In the genomic region with DNA sequence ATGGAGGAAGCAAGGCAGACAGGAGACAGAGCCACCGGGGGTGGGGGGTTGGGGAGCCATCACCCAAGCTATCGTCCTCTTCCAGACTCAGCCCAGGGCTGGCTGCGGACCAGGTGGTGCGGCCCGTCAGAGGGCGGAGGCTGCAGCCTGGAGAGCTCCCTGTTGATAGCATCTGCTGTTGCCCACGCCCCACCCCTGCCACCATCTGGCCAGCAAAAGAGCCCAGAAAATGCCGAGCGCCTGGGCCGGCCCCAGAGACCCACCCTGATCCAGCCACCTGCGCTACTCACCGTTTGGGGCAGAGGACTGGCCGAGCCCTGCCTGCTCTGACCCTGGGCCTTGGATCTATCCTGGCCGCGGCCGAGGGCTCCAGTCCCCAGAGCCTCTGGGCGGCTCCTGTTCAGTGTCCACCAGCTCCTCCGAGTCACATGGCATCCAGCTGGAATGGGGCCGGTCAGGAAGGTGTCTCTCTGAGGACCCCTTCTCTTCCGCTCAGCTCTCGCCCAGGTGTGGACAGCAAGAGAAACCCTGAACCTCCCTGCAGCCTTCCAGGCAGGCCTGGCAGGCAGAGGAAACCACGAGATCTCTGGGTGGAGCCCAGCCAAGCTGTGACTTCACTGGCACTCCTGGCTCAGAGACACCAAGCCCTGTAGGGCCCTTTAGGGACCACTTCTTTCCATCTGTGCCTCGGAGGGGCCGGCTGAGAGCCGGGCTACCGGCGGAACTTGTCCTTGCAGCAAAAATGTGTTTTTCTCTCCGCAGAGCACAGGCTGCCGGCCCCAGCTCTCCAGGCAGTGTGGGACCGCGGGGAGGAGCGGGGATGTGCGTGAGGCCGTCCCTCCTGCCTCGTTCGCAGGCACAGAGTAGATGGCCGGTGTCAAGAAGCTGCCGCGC, we compare ENCODE assay signal across 12 cellular contexts. TPM values are rescaled to one million over a fixed set of nuclear protein-coding genes. Genes with fewer than 3 reads are reported as not detected.
DNase-seq lines count a peak whose midpoint lies in the region; ATAC-seq, FAIRE-seq and TF ChIP-seq lines count a peak whose summit lies in the region.
"Had no signal": no experiment of that assay in that cellular context is flagged by ENCODE, and none has a peak within 500 bp of the region (broad histone marks: within the 10 kb centered on the region; RNA-seq: fewer than 3 reads in every experiment).

A gene with protein sequence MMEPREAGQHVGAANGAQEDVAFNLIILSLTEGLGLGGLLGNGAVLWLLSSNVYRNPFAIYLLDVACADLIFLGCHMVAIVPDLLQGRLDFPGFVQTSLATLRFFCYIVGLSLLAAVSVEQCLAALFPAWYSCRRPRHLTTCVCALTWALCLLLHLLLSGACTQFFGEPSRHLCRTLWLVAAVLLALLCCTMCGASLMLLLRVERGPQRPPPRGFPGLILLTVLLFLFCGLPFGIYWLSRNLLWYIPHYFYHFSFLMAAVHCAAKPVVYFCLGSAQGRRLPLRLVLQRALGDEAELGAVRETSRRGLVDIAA (minus strand): TSS at position 567 of the 894 bp plus-strand sequence. CDS start 3,618 bp downstream, outside the sequence.

- H3K27me3 ChIP-seq in small intestine (ENCODE audit: control insufficient read depth in 2 of 2, insufficient read depth in 2 of 2, low read length in 2 of 2): no peaks in the 10 kb centered on the region

- ATAC-seq in HG03432 (IDR thresholded peaks at IDR 0.05; ENCODE audit: unreplicated experiment) (no peak), GM21515 (IDR thresholded peaks at IDR 0.05; ENCODE audit: unreplicated experiment) (no peak)

- TF ChIP-seq CTCF in GM10266 (IDR thresholded peaks at IDR 0.05; ENCODE audit: control insufficient read depth, insufficient read depth, low read depth, missing control alignments): no peak

- no peak for FAIRE-seq in small intestine (lab: Jason Lieb, UNC)
- FAIRE-seq: astrocyte had no signal

- peak; percentile 7 for DNase-seq in GM10266 (ENCODE audit: extremely low spot score)
- peak; percentile 78 to 87 for DNase-seq in NCI-H524 (lab: John Stamatoyannopoulos, UW)
- peak; percentile 78 for DNase-seq in cardiac septum (ENCODE audit: low spot score)
- DNase-seq in small intestine: peak; percentile 7
- no peak for DNase-seq in glomerular visceral epithelial cell (ENCODE audit: extremely low spot score)
- no peak for DNase-seq in activated naive CD4-positive, alpha-beta T cell (lab: John Stamatoyannopoulos, UW)
- DNase-seq: activated CD4-positive, alpha-beta T cell treated with anti-CD3 and anti-CD28 coated beads, Interleukin-2, amount 50 U/mL, for 1 hour had no signal

- no peaks in the 10 kb centered on the region for H3K9me3 ChIP-seq in small intestine (ENCODE audit: control insufficient read depth, low read depth)

- H3K4me1 ChIP-seq in small intestine (ENCODE audit: control insufficient read depth in 2 of 2, insufficient read depth in 1 of 2, low read depth in 1 of 2, low read length in 1 of 2): no peaks in the 10 kb centered on the region

- no peak within 1 kb of the TSS for H3K4me3 ChIP-seq in small intestine (ENCODE audit: low read depth in 1 of 2, low read length in 2 of 2)

- no peaks in the 10 kb centered on the region for H3K36me3 ChIP-seq in small intestine (ENCODE audit: control insufficient read depth in 2 of 2, insufficient read depth in 2 of 2, low read length in 2 of 2)

- intact Hi-C loops in cardiac septum (cut with DNase I): no loop called here

- 41 to 59% (median 55%) methylated on average over 39 of the region's 39 CpGs for WGBS in small intestine, 3 donors

- H3K27ac ChIP-seq in small intestine (ENCODE audit: low read depth in 1 of 2, low read length in 1 of 2): no peak within 1 kb of the TSS

RNA-seq across cellular contexts. Expression of the gene that starts here (rescaled TPM):
- total RNA-seq in cardiac septum: 0.38 TPM
- under 1 TPM in 1 of 3 donors, not detected in 2; 0.22 TPM for polyA plus RNA-seq in small intestine
- total RNA-seq: astrocyte, OCI-LY7, omental fat pad had no signal

Comparison
In these comparisons a context has a peak if more than half of its experiments do, and no peak if none do; other contexts are left out.
1. Peak in DNase-seq in cardiac septum; RNA of the gene not detected or under 1 TPM.
2. Peak in DNase-seq in small intestine; RNA of the gene not detected or under 1 TPM.
3. DNase-seq: peak in GM10266 (single experiment) and NCI-H524 (2 of 2); none in glomerular visceral epithelial cell (single experiment) and activated naive CD4-positive, alpha-beta T cell (0 of 4).